In genomic region chr3:122563717-122564025, GRCh38 we compare ENCODE assay signal across 8 cellular contexts. TPM values are rescaled to one million over a fixed set of nuclear protein-coding genes. Genes with fewer than 3 reads are reported as not detected.
DNase-seq lines count a peak whose midpoint lies in the region; ATAC-seq, FAIRE-seq and TF ChIP-seq lines count a peak whose summit lies in the region.

No MANE protein-coding gene starts in this region.

- CTCF ChIA-PET in A549 (lab: Yijun Ruan, JAX), result interaction anchor here (0.6 to 2.7 kb wide), 3 partner anchors 96 to 115 kb away, joined by 3 to 16 read pairs (median 4); no protein-coding TSS in a partner anchor
- CTCF ChIA-PET in RWPE1 (lab: Yijun Ruan, JAX), result no interaction called here

- WGBS in A549 (ENCODE audit: missing lambda C conversion rate), result 70% methylated on average over 5 of the region's 5 CpGs

- no peaks in the 10 kb centered on the region for H3K9me3 Mint-ChIP-seq in mesothelial cell of epicardium

- H3K4me3 Mint-ChIP-seq in mesothelial cell of epicardium, result peak overlapping the region; percentile 72

- FAIRE-seq in A549 (lab: Jason Lieb, UNC), result no peak
- no peak for FAIRE-seq in urothelium cell line (lab: Jason Lieb, UNC)

- H3K9me3 ChIP-seq in A549, result no peaks in the 10 kb centered on the region

- H3K4me2 ChIP-seq in A549, result peak overlapping the region; percentile 91

- no peaks in the 10 kb centered on the region for H3K27me3 Mint-ChIP-seq in mesothelial cell of epicardium (ENCODE audit: low read depth)

- H3K4me1 Mint-ChIP-seq in mesothelial cell of epicardium, result peaks cover 22% of the 10 kb centered on the region

- TF ChIP-seq CTCF in A549 (IDR thresholded peaks at IDR 0.05), result no peak
- TF ChIP-seq CTCF in RWPE1 (conservative IDR thresholded peaks at IDR 0.05; ENCODE audit: low read depth), result no peak
- TF ChIP-seq CTCF in coronary artery (IDR thresholded peaks at IDR 0.05), result no peak
- TF ChIP-seq CTCF in mesothelial cell of epicardium (IDR thresholded peaks at IDR 0.05; ENCODE audit: unreplicated experiment), result no peak

- no peak for TF ChIP-seq POLR2A in A549 (IDR thresholded peaks at IDR 0.05; ENCODE audit: low read length)

- ATAC-seq in A549 (peak in 1 of 2 experiments; percentile 15; a peak in 3 of 6 replicates), GM19395 (IDR thresholded peaks at IDR 0.05; ENCODE audit: unreplicated experiment) (peak; percentile 13)

- DNase-seq in A549 (ENCODE audit: low read depth in 1 of 2, low spot score in 1 of 2), result no peak
- DNase-seq in RWPE1 (ENCODE audit: low spot score), result peak; percentile 8
- DNase-seq in coronary artery (ENCODE audit: low spot score), result no peak
- DNase-seq in mesothelial cell of epicardium (ENCODE audit: low spot score in 2 of 2, unreplicated experiment in 2 of 2), result no peak
- peak; percentile 18 for DNase-seq in urothelium cell line (ENCODE audit: low spot score)
- DNase-seq in NCI-H1048 (lab: John Stamatoyannopoulos, UW), result no peak
- no peak for DNase-seq in epidermal melanocyte (ENCODE audit: insufficient read length, low spot score)

- POLR2A ChIA-PET in A549 (lab: Yijun Ruan, JAX) (interaction anchor here (1.1 to 1.5 kb wide), 2 partner anchors 116 to 179 kb away, joined by 3 to 12 read pairs; partner anchors contain the start of genes FAM162A and PARP14), RWPE1 (lab: Yijun Ruan, JAX; ENCODE audit: low non-redundant PET) (interaction anchor here (1.0 kb wide), 1 partner anchor 230 kb away, joined by 4 read pairs; the partner anchor contains the start of gene HSPBAP1)

- H3K36me3 Mint-ChIP-seq in mesothelial cell of epicardium, result peaks cover 20% of the 10 kb centered on the region

- H3K4me1 ChIP-seq in A549, result peaks cover 6% of the 10 kb centered on the region; the same call in 1 of the 3 replicates

- TF ChIP-seq EP300 in A549 (IDR thresholded peaks at IDR 0.05), result no peak

- TF ChIP-seq RAD21 in A549 (conservative IDR thresholded peaks at IDR 0.05 in 1 of 2, IDR thresholded peaks at IDR 0.05 in 1 of 2), result no peak

- H3K27ac ChIP-seq in A549 (peak overlapping the region; percentile 90 to 94), RWPE1 (peak overlapping the region; percentile 80), coronary artery (peak overlapping the region; percentile 92 to 95)

- H3K27ac Mint-ChIP-seq in mesothelial cell of epicardium, result peak overlapping the region; percentile 96

- H3K4me3 ChIP-seq in A549, result peak overlapping the region; percentile 65
- peak overlapping the region; percentile 95 for H3K4me3 ChIP-seq in coronary artery

TF ChIP-seq in A549, 52 proteins besides CTCF, POLR2A, EP300 and RAD21:
- TF ChIP-seq GATA3 (IDR thresholded peaks at IDR 0.05; ENCODE audit: borderline replicate concordance), result no peak
- no peak for TF ChIP-seq HDAC2 (IDR thresholded peaks at IDR 0.05)
- TF ChIP-seq ELK1 (IDR thresholded peaks at IDR 0.05; ENCODE audit: low read depth, low read length), result no peak
- no peak for TF ChIP-seq TP53 (CRISPR knock-in tag; IDR thresholded peaks at IDR 0.05)
- TF ChIP-seq FOSL2 (IDR thresholded peaks at IDR 0.05), result no peak
- TF ChIP-seq FOSL2 (CRISPR knock-in tag; IDR thresholded peaks at IDR 0.05), result no peak
- TF ChIP-seq NR3C1 (IDR thresholded peaks at IDR 0.05), result no peak
- TF ChIP-seq JUNB (IDR thresholded peaks at IDR 0.05), result no peak
- no peak for TF ChIP-seq MAX (IDR thresholded peaks at IDR 0.05)
- TF ChIP-seq CBX2 (IDR thresholded peaks at IDR 0.05; ENCODE audit: borderline replicate concordance, low read depth), result no peak
- no peak for TF ChIP-seq CHD4 (IDR thresholded peaks at IDR 0.05; ENCODE audit: borderline replicate concordance)
- TF ChIP-seq RFX5 (IDR thresholded peaks at IDR 0.05), result no peak
- TF ChIP-seq ZNF302 (CRISPR knock-in tag; IDR thresholded peaks at IDR 0.05), result no peak
- no peak for TF ChIP-seq HOXA7 (CRISPR knock-in tag; IDR thresholded peaks at IDR 0.05)
- TF ChIP-seq CBX8 (IDR thresholded peaks at IDR 0.05), result no peak
- no peak for TF ChIP-seq MAZ (IDR thresholded peaks at IDR 0.05; ENCODE audit: borderline replicate concordance, low read depth, low read length)
- no peak for TF ChIP-seq FOSB (CRISPR knock-in tag; IDR thresholded peaks at IDR 0.05)
- no peak for TF ChIP-seq RNF2 (IDR thresholded peaks at IDR 0.05; ENCODE audit: borderline replicate concordance, low read depth)
- TF ChIP-seq HES2 (IDR thresholded peaks at IDR 0.05), result no peak
- no peak for TF ChIP-seq EHF (CRISPR knock-in tag; IDR thresholded peaks at IDR 0.05)
- no peak for TF ChIP-seq CHD2 (IDR thresholded peaks at IDR 0.05; ENCODE audit: low read length, partially characterized antibody)
TF ChIP-seq in A549: peak in this region for 0.

RNA-seq across cellular contexts. Expression of gene PARP9, which starts 0.4 kb away (rescaled TPM):
- polyA plus RNA-seq in A549 (2011; rRNA removed), result 11.7 and 12.6 TPM in 2 replicates
- 2.3 and 2.5 TPM in 2 replicates for polyA plus RNA-seq in A549 (2012; cell fraction: cytosol; rRNA removed)
- polyA plus RNA-seq in A549 (2012; cell fraction: nucleus; rRNA removed), result 2.0 and 2.5 TPM in 2 replicates
- 4.5 to 7.0 TPM (median 5.1 TPM) in 3 replicates for polyA plus RNA-seq in A549 (2017; fragmentation: RNase III; extraction: RNeasy Plus Mini Kit Qiagen cat#74134 plus additional on column Dnase treatment)
- 3.6 and 3.9 TPM in 2 replicates for polyA minus RNA-seq in A549 (2011; rRNA and poly(A)+ RNA removed)
- 27.3 to 32.5 TPM (median 30.0 TPM) in 3 replicates for total RNA-seq in mesothelial cell of epicardium

RNA-seq across cellular contexts. Expression of gene DTX3L, which starts 0.5 kb away (rescaled TPM):
- polyA plus RNA-seq in A549 (2011; rRNA removed) (4.2 and 6.9 TPM in 2 replicates), A549 (2017; fragmentation: RNase III; extraction: RNeasy Plus Mini Kit Qiagen cat#74134 plus additional on column Dnase treatment) (5.3 to 6.8 TPM (median 5.7 TPM) in 3 replicates)
- 0.91 and 1.3 TPM in 2 replicates for polyA plus RNA-seq in A549 (2012; cell fraction: cytosol; rRNA removed)
- polyA plus RNA-seq in A549 (2012; cell fraction: nucleus; rRNA removed), result 0.53 and 1.4 TPM in 2 replicates
- polyA minus RNA-seq in A549 (2011; rRNA and poly(A)+ RNA removed), result 4.3 and 5.1 TPM in 2 replicates
- 28.1 to 32.5 TPM (median 30.3 TPM) in 3 replicates for total RNA-seq in mesothelial cell of epicardium

RNA-seq across cellular contexts. Expression of gene PARP15, which starts 13.8 kb away (rescaled TPM):
- polyA plus RNA-seq in A549 (2011; rRNA removed) (0.05 TPM in 1 of 2 replicates, not detected in the other), A549 (2017; fragmentation: RNase III; extraction: RNeasy Plus Mini Kit Qiagen cat#74134 plus additional on column Dnase treatment) (not detected in 3 replicates)
- polyA plus RNA-seq in A549 (2012; cell fraction: cytosol; rRNA removed), result not detected in 2 replicates
- not detected in 2 replicates for polyA plus RNA-seq in A549 (2012; cell fraction: nucleus; rRNA removed)
- polyA minus RNA-seq in A549 (2011; rRNA and poly(A)+ RNA removed), result 0.10 TPM in 1 of 2 replicates, not detected in the other
- total RNA-seq in mesothelial cell of epicardium, result 0.20 to 0.27 TPM (median 0.22 TPM) in 3 replicates

RNA-seq across cellular contexts. Expression of gene KPNA1, which starts 48.9 kb away (rescaled TPM):
- polyA plus RNA-seq in A549 (2011; rRNA removed) (81.8 and 86.6 TPM in 2 replicates), A549 (2017; fragmentation: RNase III; extraction: RNeasy Plus Mini Kit Qiagen cat#74134 plus additional on column Dnase treatment) (48.1 to 50.7 TPM (median 48.9 TPM) in 3 replicates)
- 19.6 and 25.4 TPM in 2 replicates for polyA plus RNA-seq in A549 (2012; cell fraction: cytosol; rRNA removed)
- polyA plus RNA-seq in A549 (2012; cell fraction: nucleus; rRNA removed), result 14.9 and 20.9 TPM in 2 replicates
- 56.5 and 78.2 TPM in 2 replicates for polyA minus RNA-seq in A549 (2011; rRNA and poly(A)+ RNA removed)
- total RNA-seq in mesothelial cell of epicardium, result 63.4 to 66.3 TPM (median 65.6 TPM) in 3 replicates

Comparison
In these comparisons a context has a peak if more than half of its experiments do, and no peak if none do; other contexts are left out.
1. DNase-seq: peak in RWPE1 (single experiment) and urothelium cell line (single experiment); none in A549 (0 of 2), coronary artery (single experiment), mesothelial cell of epicardium (0 of 2), NCI-H1048 (single experiment) and epidermal melanocyte (single experiment).
2. Peak in every context shown above with its lines, with median percentiles within 50 percentile points of each other: H3K27ac ChIP-seq.